In the genomic region with DNA sequence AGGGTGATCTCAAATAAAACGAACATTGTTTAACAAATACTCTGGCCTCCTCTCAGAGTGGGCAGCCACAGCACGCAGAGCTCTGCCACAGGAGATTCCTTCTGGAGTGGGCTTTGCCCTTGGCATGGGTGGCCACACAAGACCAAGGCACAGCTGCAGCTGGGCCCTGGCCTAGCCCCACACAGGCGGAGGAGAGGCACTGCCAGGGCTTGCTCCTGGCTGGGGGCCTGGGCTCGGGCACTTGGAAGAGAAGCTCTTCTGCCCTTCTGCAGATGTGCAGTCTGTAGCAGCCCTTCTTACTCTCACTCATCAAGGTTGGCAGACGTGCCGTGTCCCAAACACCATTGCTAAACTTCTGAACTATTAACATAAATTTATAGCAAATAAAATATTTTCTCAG, we compare ENCODE assay signal across 13 cellular contexts.
DNase-seq lines count a peak whose midpoint lies in the region; ATAC-seq and TF ChIP-seq lines count a peak whose summit lies in the region.
"Had no signal": no experiment of that assay in that cellular context is flagged by ENCODE, and none has a peak within 500 bp of the region (broad histone marks: within the 10 kb centered on the region; RNA-seq: fewer than 3 reads in every experiment).

No MANE protein-coding gene starts in this region.

- TF ChIP-seq CTCF in adrenal gland (IDR thresholded peaks at IDR 0.05) (no peak), left lung (IDR thresholded peaks at IDR 0.05) (no peak), smooth muscle cell (IDR thresholded peaks at IDR 0.05; ENCODE audit: borderline replicate concordance, insufficient read depth, poor library complexity, severe bottlenecking) (no peak)

- DNase-seq in activated CD4-positive, alpha-beta T cell treated with anti-CD3 and anti-CD28 coated beads, Interleukin-2, amount 10 ng/mL, durations not matched to agents 24 days and 14 days: no peak
- no peak for DNase-seq in activated CD4-positive, alpha-beta T cell treated with anti-CD3 and anti-CD28 coated beads, Interleukin-2, amount 50 U/mL, for 4 hours
- DNase-seq in adrenal gland: no peak
- peak; percentile 58 for DNase-seq in midbrain (lab: John Stamatoyannopoulos, UW)
- DNase-seq in stimulated activated CD4-positive, alpha-beta T cell treated with anti-CD3 and anti-CD28 coated beads, Interleukin-1b, Interleukin-23, amount 100 ng/mL, for 48 hours: no peak
- no peak for DNase-seq in left lung
- DNase-seq in smooth muscle cell (lab: John Stamatoyannopoulos, UW; ENCODE audit: unreplicated experiment): no peak
- DNase-seq: activated CD4-positive, alpha-beta T cell treated with anti-CD3 and anti-CD28 coated beads for 48 hours; foreskin melanocyte; NCI-H510A; SHP77 treated with DMSO at 0.1 percent for 48 hours had no signal

- H3K4me1 ChIP-seq in adrenal gland (replicated peaks in 1 of 2) (peaks cover 40 to 61% of the 10 kb centered on the region in 2 donors), thymus (ENCODE audit: control insufficient read depth, insufficient read depth, low read length) (peaks cover 12% of the 10 kb centered on the region), left lung (peaks cover 31 to 72% of the 10 kb centered on the region in 2 donors), smooth muscle cell (ENCODE audit: low read depth) (no peaks in the 10 kb centered on the region)

- no peak overlapping the region for H2AFZ ChIP-seq in smooth muscle cell (ENCODE audit: low read depth)

- H3K4me2 ChIP-seq in smooth muscle cell: no peak overlapping the region

- no peaks in the 10 kb centered on the region for H3K79me2 ChIP-seq in smooth muscle cell (ENCODE audit: low read depth)

- H3K9me3 ChIP-seq in adrenal gland (replicated peaks in 1 of 3) (no peaks in the 10 kb centered on the region), thymus (ENCODE audit: control insufficient read depth) (no peaks in the 10 kb centered on the region), left lung (no peaks in the 10 kb centered on the region), smooth muscle cell (replicated peaks; ENCODE audit: low read depth) (no peaks in the 10 kb centered on the region)

- H3K4me1 Mint-ChIP-seq in activated CD4-positive, alpha-beta T cell treated with anti-CD3 and anti-CD28 coated beads, Interleukin-2, amount 10 ng/mL, durations not matched to agents 24 days and 14 days: peaks cover 78% of the 10 kb centered on the region

- ATAC-seq in left lung: no peak

- no peak overlapping the region for H3K9ac ChIP-seq in smooth muscle cell (ENCODE audit: low read depth)

- peak overlapping the region; percentile 89 for H3K27ac Mint-ChIP-seq in activated CD4-positive, alpha-beta T cell treated with anti-CD3 and anti-CD28 coated beads, Interleukin-2, amount 10 ng/mL, durations not matched to agents 24 days and 14 days

- H3K4me3 ChIP-seq in adrenal gland (no peak overlapping the region), thymus (ENCODE audit: low read length) (no peak overlapping the region), left lung (no peak overlapping the region), smooth muscle cell (no peak overlapping the region)
- H3K4me3 ChIP-seq: lung had no signal

- H3K36me3 ChIP-seq in adrenal gland (replicated peaks in 1 of 2) (peaks cover 0 to 7% of the 10 kb centered on the region in 2 donors), thymus (ENCODE audit: control insufficient read depth, insufficient read depth) (no peaks in the 10 kb centered on the region), left lung (no peaks in the 10 kb centered on the region), smooth muscle cell (ENCODE audit: low read depth) (no peaks in the 10 kb centered on the region)

- no peaks in the 10 kb centered on the region for H3F3A ChIP-seq in smooth muscle cell (ENCODE audit: low read depth)

- no peaks in the 10 kb centered on the region for H3K9me3 Mint-ChIP-seq in activated CD4-positive, alpha-beta T cell treated with anti-CD3 and anti-CD28 coated beads, Interleukin-2, amount 10 ng/mL, durations not matched to agents 24 days and 14 days

- TF ChIP-seq POLR2A in adrenal gland (IDR thresholded peaks at IDR 0.05): no peak

- H3K27me3 Mint-ChIP-seq in activated CD4-positive, alpha-beta T cell treated with anti-CD3 and anti-CD28 coated beads, Interleukin-2, amount 10 ng/mL, durations not matched to agents 24 days and 14 days: no peaks in the 10 kb centered on the region

- no peaks in the 10 kb centered on the region for H3K27me3 ChIP-seq in adrenal gland
- H3K27me3 ChIP-seq in thymus (ENCODE audit: control insufficient read depth, insufficient read depth): no peaks in the 10 kb centered on the region
- H3K27me3 ChIP-seq in left lung: no peaks in the 10 kb centered on the region
- no peaks in the 10 kb centered on the region for H3K27me3 ChIP-seq in smooth muscle cell (ENCODE audit: low read depth)

- 62 to 74% (median 67%) methylated on average over 4 to 6 of the region's 6 CpGs for WGBS in adrenal gland, 4 donors
- WGBS in thymus: 96% methylated on average over 6 of the region's 6 CpGs
- 95% methylated on average over 6 of the region's 6 CpGs for WGBS in smooth muscle cell (ENCODE audit: low lambda C conversion rate)

- intact Hi-C loops in activated CD4-positive, alpha-beta T cell treated with anti-CD3 and anti-CD28 coated beads, Interleukin-2, amount 10 ng/mL, durations not matched to agents 24 days and 14 days (cut with micrococcal nuclease): loop anchor here (10.0 kb wide), 1 partner anchor 272 kb away; no protein-coding TSS in a partner anchor
- intact Hi-C loops in adrenal gland (cut with DNase I): no loop called here
- intact Hi-C loops in left lung (cut with DNase I): no loop called here

- H4K20me1 ChIP-seq in smooth muscle cell (ENCODE audit: low read depth): peaks cover 21% of the 10 kb centered on the region

- H3K4me3 Mint-ChIP-seq in activated CD4-positive, alpha-beta T cell treated with anti-CD3 and anti-CD28 coated beads, Interleukin-2, amount 10 ng/mL, durations not matched to agents 24 days and 14 days: peak overlapping the region; percentile 53

- H3K27ac ChIP-seq in adrenal gland (peak overlapping the region; percentile 28 to 75 (median 58)), thymus (ENCODE audit: low read depth) (peak overlapping the region; percentile 70), left lung (peak overlapping the region in 1 of 2 donors; percentile 74), smooth muscle cell (ENCODE audit: low read depth) (no peak overlapping the region)

- H3K36me3 Mint-ChIP-seq in activated CD4-positive, alpha-beta T cell treated with anti-CD3 and anti-CD28 coated beads, Interleukin-2, amount 10 ng/mL, durations not matched to agents 24 days and 14 days (ENCODE audit: low read depth): peaks cover 49% of the 10 kb centered on the region
